Comparison of ENCODE assay signal across 21 cellular contexts in genomic region chr10:131750171-131750895, GRCh38.
"Had no signal": no experiment of that assay in that cellular context is flagged by ENCODE, and none has a peak within 500 bp of the region (broad histone marks: within the 10 kb centered on the region; RNA-seq: fewer than 3 reads in every experiment).

No MANE protein-coding gene starts in this region.

- H2AFZ ChIP-seq: parathyroid adenoma had no signal

- H3K4me3 Mint-ChIP-seq: activated CD4-positive, alpha-beta T cell treated with anti-CD3 and anti-CD28 coated beads for 36 hours; activated naive CD4-positive, alpha-beta T cell treated with anti-CD3 and anti-CD28 coated beads for 36 hours; activated naive CD8-positive, alpha-beta T cell treated with anti-CD3 and anti-CD28 coated beads, Interleukin-2, amount 10 ng/mL, durations not matched to agents 7 days and 5 days; activated T-cell treated with anti-CD3 and anti-CD28 coated beads, Interleukin-2, amount 50 U/mL, for 72 hours; effector memory CD8-positive, alpha-beta T cell; nephron progenitor cell had no signal

- DNase-seq: activated CD4-positive, alpha-beta T cell treated with anti-CD3 and anti-CD28 coated beads for 36 hours; activated CD4-positive, CD25-positive, alpha-beta regulatory T cell; activated naive CD4-positive, alpha-beta T cell treated with anti-CD3 and anti-CD28 coated beads for 36 hours; activated naive CD8-positive, alpha-beta T cell treated with anti-CD3 and anti-CD28 coated beads, Interleukin-2, amount 10 ng/mL, durations not matched to agents 7 days and 5 days; activated T-cell treated with anti-CD3 and anti-CD28 coated beads for 4 hours; activated T-cell treated with anti-CD3 and anti-CD28 coated beads, Interleukin-2, amount 50 U/mL, for 72 hours; brain microvascular endothelial cell; cortex of kidney; effector memory CD8-positive, alpha-beta T cell; heart left ventricle; left ventricle myocardium superior; nephron progenitor cell; nucleus accumbens; right cardiac atrium; stimulated activated CD4-positive, alpha-beta T cell treated with anti-CD3 and anti-CD28 coated beads, Interleukin-2, amount 100 ng/mL, for 48 hours; stimulated activated naive CD4-positive, alpha-beta T cell treated with Interleukin-2 at 50 U/mL for 16 hours; upper lobe of left lung had no signal

- H3K27ac Mint-ChIP-seq: activated CD4-positive, alpha-beta T cell treated with anti-CD3 and anti-CD28 coated beads for 36 hours; activated naive CD4-positive, alpha-beta T cell treated with anti-CD3 and anti-CD28 coated beads for 36 hours; activated naive CD8-positive, alpha-beta T cell treated with anti-CD3 and anti-CD28 coated beads, Interleukin-2, amount 10 ng/mL, durations not matched to agents 7 days and 5 days; activated T-cell treated with anti-CD3 and anti-CD28 coated beads, Interleukin-2, amount 50 U/mL, for 72 hours; effector memory CD8-positive, alpha-beta T cell had no signal

- H3K36me3 Mint-ChIP-seq: activated naive CD8-positive, alpha-beta T cell treated with anti-CD3 and anti-CD28 coated beads, Interleukin-2, amount 10 ng/mL, durations not matched to agents 7 days and 5 days had no signal

- H3K79me2 ChIP-seq: parathyroid adenoma had no signal

- H3K9me3 ChIP-seq: ascending aorta, gastroesophageal sphincter, heart left ventricle, upper lobe of left lung, vagina had no signal

- H3K36me3 ChIP-seq: ascending aorta, brain microvascular endothelial cell, gastroesophageal sphincter, heart left ventricle, upper lobe of left lung, vagina had no signal

- H3K9ac ChIP-seq: parathyroid adenoma had no signal

- H3K4me3 ChIP-seq: ascending aorta, gastroesophageal sphincter, heart left ventricle, upper lobe of left lung, vagina had no signal

- H3K9me3 Mint-ChIP-seq: activated naive CD4-positive, alpha-beta T cell treated with anti-CD3 and anti-CD28 coated beads for 36 hours; activated naive CD8-positive, alpha-beta T cell treated with anti-CD3 and anti-CD28 coated beads, Interleukin-2, amount 10 ng/mL, durations not matched to agents 7 days and 5 days; activated T-cell treated with anti-CD3 and anti-CD28 coated beads, Interleukin-2, amount 50 U/mL, for 72 hours; effector memory CD8-positive, alpha-beta T cell; nephron progenitor cell had no signal

- H3K4me1 ChIP-seq: ascending aorta, gastroesophageal sphincter, heart left ventricle, parathyroid adenoma, upper lobe of left lung, vagina had no signal

- H3K4me1 Mint-ChIP-seq: activated CD4-positive, alpha-beta T cell treated with anti-CD3 and anti-CD28 coated beads for 36 hours; activated naive CD8-positive, alpha-beta T cell treated with anti-CD3 and anti-CD28 coated beads, Interleukin-2, amount 10 ng/mL, durations not matched to agents 7 days and 5 days had no signal

- H3K27ac ChIP-seq: ascending aorta, brain microvascular endothelial cell, gastroesophageal sphincter, heart left ventricle, parathyroid adenoma, upper lobe of left lung, vagina had no signal

- H3K27me3 ChIP-seq: ascending aorta, brain microvascular endothelial cell, upper lobe of left lung, vagina had no signal
